In the genomic region with DNA sequence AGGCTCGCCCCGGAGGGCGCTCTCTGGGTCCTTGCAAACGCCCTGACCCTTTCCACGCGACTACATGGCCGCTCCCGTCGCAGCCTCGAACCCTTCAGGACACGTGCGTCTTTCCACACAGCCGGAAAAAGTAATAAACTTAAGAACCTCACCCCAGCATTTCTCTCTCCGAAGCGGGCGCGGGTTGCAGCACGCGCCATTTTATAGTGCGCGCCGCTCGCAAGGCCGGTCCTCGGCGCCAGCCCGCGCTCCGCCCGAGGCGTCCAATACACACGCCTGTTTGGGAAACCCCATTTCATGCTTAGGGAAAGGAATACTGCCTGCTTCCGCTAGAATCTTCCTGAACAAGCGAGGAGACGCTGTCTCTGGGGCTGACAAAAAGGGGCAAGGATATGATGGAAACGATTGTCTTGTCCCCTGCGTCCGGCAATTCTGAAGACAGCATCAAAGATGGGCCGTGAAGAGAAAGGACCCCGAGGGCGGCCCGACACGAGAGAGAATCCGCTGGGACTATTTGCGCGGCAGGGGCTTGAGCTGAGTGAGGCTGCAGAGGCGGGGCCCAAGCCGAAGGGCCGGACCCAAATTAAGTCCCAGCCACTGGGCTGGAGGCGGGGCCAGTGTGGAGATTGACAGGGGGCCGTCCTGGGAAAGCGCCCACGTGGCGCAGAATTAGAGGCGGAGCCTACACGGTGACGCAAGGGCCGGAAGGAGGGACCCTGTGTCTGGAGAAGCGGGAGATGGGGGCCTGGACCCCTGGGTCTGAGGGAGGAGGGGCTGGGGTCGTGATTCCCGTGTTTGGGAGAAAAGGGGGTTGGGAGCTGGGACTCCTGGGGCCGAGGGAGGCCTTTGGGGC, we compare ENCODE assay signal across 1 cellular context.
A peak's percentile ranks its signal among the peaks of the same experiment; 100 is the strongest.
TF ChIP-seq lines count a peak whose summit lies in the region.

No MANE protein-coding gene starts in this region.

TF ChIP-seq in HepG2, 621 proteins besides CTCF, POLR2A, EP300 and RAD21 (continued from another document and continues in another):
- TF ChIP-seq, protein P1, sequence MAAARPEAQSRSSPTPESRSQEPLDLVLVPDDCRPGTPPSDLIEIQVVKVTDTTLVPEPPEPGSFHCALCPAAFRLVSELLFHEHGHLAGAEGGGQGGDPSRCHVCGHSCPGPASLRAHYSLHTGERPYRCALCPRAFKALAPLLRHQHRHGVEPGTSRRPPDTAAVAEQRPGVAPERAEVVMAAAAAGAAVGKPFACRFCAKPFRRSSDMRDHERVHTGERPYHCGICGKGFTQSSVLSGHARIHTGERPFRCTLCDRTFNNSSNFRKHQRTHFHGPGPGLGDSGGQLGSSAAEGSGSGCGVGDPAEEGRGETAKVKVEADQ (CRISPR knock-in tag; IDR thresholded peaks at IDR 0.05; ENCODE audit: borderline replicate concordance), result peak; percentile 42; the same call in 1 of the 2 replicates
- TF ChIP-seq GATAD1 (CRISPR knock-in tag; IDR thresholded peaks at IDR 0.05), result peak; percentile 94
- peak; percentile 36; the same call in 1 of the 2 replicates for TF ChIP-seq NKX3-1 (CRISPR knock-in tag; IDR thresholded peaks at IDR 0.05)
- no peak for TF ChIP-seq ADNP (CRISPR knock-in tag; IDR thresholded peaks at IDR 0.05)
- TF ChIP-seq HDAC6 (IDR thresholded peaks at IDR 0.05; ENCODE audit: low read depth, low read length), result peak; percentile 96; the same call in 1 of the 2 replicates
- TF ChIP-seq, protein P2, sequence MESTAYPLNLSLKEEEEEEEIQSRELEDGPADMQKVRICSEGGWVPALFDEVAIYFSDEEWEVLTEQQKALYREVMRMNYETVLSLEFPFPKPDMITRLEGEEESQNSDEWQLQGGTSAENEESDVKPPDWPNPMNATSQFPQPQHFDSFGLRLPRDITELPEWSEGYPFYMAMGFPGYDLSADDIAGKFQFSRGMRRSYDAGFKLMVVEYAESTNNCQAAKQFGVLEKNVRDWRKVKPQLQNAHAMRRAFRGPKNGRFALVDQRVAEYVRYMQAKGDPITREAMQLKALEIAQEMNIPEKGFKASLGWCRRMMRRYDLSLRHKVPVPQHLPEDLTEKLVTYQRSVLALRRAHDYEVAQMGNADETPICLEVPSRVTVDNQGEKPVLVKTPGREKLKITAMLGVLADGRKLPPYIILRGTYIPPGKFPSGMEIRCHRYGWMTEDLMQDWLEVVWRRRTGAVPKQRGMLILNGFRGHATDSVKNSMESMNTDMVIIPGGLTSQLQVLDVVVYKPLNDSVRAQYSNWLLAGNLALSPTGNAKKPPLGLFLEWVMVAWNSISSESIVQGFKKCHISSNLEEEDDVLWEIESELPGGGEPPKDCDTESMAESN (CRISPR knock-in tag; conservative IDR thresholded peaks at IDR 0.05), result peak; percentile 23; the same call in 1 of the 2 replicates
- TF ChIP-seq, protein P3, sequence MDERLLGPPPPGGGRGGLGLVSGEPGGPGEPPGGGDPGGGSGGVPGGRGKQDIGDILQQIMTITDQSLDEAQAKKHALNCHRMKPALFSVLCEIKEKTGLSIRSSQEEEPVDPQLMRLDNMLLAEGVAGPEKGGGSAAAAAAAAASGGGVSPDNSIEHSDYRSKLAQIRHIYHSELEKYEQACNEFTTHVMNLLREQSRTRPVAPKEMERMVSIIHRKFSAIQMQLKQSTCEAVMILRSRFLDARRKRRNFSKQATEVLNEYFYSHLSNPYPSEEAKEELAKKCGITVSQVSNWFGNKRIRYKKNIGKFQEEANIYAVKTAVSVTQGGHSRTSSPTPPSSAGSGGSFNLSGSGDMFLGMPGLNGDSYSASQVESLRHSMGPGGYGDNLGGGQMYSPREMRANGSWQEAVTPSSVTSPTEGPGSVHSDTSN (CRISPR knock-in tag; IDR thresholded peaks at IDR 0.05), result peak; percentile 92
- no peak for TF ChIP-seq ATRX (CRISPR knock-in tag; IDR thresholded peaks at IDR 0.05; ENCODE audit: borderline replicate concordance)
- TF ChIP-seq EHMT2 (IDR thresholded peaks at IDR 0.05; ENCODE audit: borderline replicate concordance, low read depth, low read length), result no peak
- TF ChIP-seq CHD4 (IDR thresholded peaks at IDR 0.05; ENCODE audit: borderline replicate concordance, low read length), result no peak
- TF ChIP-seq MED8 (CRISPR knock-in tag; IDR thresholded peaks at IDR 0.05; ENCODE audit: insufficient replicate concordance), result no peak
- TF ChIP-seq, protein P4, sequence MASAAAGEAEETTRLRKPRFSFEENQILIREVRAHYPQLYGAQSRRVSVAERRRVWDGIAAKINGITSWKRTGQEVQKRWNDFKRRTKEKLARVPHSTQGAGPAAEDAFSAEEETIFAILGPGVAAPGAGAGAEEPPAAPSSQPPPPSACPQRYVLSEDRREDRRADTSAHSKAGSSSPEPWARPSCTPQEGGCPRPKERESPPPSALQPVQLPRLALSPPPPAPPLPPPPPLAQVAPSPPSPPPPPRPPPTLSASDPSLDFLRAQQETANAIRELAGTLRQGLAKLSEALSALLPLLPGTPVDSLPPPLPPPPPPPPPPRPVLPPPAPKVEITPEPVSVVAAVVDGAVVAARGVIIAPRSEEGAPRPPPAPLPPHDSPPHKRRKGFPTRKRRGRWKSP (CRISPR knock-in tag; IDR thresholded peaks at IDR 0.05), result no peak; the same call in 1 of the 2 replicates
- no peak for TF ChIP-seq NFE2L1 (CRISPR knock-in tag; IDR thresholded peaks at IDR 0.05; ENCODE audit: borderline replicate concordance)
- TF ChIP-seq, protein P5, sequence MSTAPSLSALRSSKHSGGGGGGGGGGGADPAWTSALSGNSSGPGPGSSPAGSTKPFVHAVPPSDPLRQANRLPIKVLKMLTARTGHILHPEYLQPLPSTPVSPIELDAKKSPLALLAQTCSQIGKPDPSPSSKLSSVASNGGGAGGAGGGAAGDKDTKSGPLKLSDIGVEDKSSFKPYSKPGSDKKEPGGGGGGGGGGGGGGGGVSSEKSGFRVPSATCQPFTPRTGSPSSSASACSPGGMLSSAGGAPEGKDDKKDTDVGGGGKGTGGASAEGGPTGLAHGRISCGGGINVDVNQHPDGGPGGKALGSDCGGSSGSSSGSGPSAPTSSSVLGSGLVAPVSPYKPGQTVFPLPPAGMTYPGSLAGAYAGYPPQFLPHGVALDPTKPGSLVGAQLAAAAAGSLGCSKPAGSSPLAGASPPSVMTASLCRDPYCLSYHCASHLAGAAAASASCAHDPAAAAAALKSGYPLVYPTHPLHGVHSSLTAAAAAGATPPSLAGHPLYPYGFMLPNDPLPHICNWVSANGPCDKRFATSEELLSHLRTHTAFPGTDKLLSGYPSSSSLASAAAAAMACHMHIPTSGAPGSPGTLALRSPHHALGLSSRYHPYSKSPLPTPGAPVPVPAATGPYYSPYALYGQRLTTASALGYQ (CRISPR knock-in tag; IDR thresholded peaks at IDR 0.05), result no peak
- TF ChIP-seq, protein P6, sequence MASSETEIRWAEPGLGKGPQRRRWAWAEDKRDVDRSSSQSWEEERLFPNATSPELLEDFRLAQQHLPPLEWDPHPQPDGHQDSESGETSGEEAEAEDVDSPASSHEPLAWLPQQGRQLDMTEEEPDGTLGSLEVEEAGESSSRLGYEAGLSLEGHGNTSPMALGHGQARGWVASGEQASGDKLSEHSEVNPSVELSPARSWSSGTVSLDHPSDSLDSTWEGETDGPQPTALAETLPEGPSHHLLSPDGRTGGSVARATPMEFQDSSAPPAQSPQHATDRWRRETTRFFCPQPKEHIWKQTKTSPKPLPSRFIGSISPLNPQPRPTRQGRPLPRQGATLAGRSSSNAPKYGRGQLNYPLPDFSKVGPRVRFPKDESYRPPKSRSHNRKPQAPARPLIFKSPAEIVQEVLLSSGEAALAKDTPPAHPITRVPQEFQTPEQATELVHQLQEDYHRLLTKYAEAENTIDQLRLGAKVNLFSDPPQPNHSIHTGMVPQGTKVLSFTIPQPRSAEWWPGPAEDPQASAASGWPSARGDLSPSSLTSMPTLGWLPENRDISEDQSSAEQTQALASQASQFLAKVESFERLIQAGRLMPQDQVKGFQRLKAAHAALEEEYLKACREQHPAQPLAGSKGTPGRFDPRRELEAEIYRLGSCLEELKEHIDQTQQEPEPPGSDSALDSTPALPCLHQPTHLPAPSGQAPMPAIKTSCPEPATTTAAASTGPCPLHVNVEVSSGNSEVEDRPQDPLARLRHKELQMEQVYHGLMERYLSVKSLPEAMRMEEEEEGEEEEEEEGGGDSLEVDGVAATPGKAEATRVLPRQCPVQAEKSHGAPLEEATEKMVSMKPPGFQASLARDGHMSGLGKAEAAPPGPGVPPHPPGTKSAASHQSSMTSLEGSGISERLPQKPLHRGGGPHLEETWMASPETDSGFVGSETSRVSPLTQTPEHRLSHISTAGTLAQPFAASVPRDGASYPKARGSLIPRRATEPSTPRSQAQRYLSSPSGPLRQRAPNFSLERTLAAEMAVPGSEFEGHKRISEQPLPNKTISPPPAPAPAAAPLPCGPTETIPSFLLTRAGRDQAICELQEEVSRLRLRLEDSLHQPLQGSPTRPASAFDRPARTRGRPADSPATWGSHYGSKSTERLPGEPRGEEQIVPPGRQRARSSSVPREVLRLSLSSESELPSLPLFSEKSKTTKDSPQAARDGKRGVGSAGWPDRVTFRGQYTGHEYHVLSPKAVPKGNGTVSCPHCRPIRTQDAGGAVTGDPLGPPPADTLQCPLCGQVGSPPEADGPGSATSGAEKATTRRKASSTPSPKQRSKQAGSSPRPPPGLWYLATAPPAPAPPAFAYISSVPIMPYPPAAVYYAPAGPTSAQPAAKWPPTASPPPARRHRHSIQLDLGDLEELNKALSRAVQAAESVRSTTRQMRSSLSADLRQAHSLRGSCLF (CRISPR knock-in tag; IDR thresholded peaks at IDR 0.05; ENCODE audit: borderline replicate concordance), result no peak; the same call in 1 of the 2 replicates
- TF ChIP-seq, protein P7, sequence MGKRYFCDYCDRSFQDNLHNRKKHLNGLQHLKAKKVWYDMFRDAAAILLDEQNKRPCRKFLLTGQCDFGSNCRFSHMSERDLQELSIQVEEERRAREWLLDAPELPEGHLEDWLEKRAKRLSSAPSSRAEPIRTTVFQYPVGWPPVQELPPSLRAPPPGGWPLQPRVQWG (CRISPR knock-in tag; IDR thresholded peaks at IDR 0.05; ENCODE audit: borderline replicate concordance, low read depth), result no peak
- TF ChIP-seq, protein P8, sequence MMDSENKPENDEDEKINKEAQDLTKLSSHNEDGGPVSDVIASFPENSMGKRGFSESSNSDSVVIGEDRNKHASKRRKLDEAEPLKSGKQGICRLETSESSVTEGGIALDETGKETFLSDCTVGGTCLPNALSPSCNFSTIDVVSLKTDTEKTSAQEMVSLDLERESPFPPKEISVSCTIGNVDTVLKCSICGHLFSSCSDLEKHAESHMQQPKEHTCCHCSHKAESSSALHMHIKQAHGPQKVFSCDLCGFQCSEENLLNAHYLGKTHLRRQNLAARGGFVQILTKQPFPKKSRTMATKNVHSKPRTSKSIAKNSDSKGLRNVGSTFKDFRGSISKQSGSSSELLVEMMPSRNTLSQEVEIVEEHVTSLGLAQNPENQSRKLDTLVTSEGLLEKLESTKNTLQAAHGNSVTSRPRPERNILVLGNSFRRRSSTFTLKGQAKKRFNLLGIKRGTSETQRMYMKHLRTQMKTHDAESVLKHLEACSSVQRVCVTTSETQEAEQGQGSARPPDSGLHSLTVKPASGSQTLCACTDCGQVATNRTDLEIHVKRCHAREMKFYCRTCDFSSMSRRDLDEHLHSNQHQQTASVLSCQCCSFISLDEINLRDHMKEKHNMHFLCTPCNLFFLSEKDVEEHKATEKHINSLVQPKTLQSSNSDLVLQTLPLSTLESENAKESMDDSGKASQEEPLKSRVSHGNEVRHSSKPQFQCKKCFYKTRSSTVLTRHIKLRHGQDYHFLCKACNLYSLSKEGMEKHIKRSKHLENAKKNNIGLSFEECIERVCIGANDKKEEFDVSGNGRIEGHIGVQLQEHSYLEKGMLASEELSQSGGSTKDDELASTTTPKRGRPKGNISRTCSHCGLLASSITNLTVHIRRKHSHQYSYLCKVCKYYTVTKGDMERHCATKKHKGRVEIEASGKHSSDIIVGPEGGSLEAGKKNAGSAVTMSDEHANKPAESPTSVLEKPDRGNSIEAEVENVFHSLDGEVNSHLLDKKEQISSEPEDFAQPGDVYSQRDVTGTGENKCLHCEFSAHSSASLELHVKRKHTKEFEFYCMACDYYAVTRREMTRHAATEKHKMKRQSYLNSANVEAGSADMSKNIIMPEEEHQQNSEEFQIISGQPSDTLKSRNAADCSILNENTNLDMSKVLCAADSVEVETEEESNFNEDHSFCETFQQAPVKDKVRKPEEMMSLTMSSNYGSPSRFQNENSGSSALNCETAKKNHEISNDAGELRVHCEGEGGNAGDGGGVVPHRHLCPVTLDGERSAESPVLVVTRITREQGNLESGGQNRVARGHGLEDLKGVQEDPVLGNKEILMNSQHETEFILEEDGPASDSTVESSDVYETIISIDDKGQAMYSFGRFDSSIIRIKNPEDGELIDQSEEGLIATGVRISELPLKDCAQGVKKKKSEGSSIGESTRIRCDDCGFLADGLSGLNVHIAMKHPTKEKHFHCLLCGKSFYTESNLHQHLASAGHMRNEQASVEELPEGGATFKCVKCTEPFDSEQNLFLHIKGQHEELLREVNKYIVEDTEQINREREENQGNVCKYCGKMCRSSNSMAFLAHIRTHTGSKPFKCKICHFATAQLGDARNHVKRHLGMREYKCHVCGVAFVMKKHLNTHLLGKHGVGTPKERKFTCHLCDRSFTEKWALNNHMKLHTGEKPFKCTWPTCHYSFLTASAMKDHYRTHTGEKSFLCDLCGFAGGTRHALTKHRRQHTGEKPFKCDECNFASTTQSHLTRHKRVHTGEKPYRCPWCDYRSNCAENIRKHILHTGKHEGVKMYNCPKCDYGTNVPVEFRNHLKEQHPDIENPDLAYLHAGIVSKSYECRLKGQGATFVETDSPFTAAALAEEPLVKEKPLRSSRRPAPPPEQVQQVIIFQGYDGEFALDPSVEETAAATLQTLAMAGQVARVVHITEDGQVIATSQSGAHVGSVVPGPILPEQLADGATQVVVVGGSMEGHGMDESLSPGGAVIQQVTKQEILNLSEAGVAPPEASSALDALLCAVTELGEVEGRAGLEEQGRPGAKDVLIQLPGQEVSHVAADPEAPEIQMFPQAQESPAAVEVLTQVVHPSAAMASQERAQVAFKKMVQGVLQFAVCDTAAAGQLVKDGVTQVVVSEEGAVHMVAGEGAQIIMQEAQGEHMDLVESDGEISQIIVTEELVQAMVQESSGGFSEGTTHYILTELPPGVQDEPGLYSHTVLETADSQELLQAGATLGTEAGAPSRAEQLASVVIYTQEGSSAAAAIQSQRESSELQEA (CRISPR knock-in tag; IDR thresholded peaks at IDR 0.05; ENCODE audit: not compliant biosample characterization), result no peak
- TF ChIP-seq ZNF549 (CRISPR knock-in tag; IDR thresholded peaks at IDR 0.05), result no peak
- TF ChIP-seq, protein P9, sequence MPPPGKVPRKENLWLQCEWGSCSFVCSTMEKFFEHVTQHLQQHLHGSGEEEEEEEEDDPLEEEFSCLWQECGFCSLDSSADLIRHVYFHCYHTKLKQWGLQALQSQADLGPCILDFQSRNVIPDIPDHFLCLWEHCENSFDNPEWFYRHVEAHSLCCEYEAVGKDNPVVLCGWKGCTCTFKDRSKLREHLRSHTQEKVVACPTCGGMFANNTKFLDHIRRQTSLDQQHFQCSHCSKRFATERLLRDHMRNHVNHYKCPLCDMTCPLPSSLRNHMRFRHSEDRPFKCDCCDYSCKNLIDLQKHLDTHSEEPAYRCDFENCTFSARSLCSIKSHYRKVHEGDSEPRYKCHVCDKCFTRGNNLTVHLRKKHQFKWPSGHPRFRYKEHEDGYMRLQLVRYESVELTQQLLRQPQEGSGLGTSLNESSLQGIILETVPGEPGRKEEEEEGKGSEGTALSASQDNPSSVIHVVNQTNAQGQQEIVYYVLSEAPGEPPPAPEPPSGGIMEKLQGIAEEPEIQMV (CRISPR knock-in tag; IDR thresholded peaks at IDR 0.05; ENCODE audit: low read depth), result no peak; the same call in none of the 2 replicates
- TF ChIP-seq DNMT1 (CRISPR knock-in tag; IDR thresholded peaks at IDR 0.05), result no peak
- TF ChIP-seq, protein P10, sequence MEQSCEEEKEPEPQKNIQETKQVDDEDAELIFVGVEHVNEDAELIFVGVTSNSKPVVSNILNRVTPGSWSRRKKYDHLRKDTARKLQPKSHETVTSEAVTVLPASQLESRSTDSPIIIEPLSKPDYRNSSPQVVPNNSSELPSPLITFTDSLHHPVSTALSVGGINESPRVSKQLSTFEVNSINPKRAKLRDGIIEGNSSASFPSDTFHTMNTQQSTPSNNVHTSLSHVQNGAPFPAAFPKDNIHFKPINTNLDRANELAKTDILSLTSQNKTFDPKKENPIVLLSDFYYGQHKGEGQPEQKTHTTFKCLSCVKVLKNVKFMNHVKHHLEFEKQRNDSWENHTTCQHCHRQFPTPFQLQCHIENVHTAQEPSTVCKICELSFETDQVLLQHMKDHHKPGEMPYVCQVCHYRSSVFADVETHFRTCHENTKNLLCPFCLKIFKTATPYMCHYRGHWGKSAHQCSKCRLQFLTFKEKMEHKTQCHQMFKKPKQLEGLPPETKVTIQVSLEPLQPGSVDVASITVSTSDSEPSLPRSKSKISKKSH (CRISPR knock-in tag; IDR thresholded peaks at IDR 0.05; ENCODE audit: borderline replicate concordance), result no peak; the same call in 1 of the 2 replicates
